Comparison of ENCODE assay signal across 32 cellular contexts in the genomic region with DNA sequence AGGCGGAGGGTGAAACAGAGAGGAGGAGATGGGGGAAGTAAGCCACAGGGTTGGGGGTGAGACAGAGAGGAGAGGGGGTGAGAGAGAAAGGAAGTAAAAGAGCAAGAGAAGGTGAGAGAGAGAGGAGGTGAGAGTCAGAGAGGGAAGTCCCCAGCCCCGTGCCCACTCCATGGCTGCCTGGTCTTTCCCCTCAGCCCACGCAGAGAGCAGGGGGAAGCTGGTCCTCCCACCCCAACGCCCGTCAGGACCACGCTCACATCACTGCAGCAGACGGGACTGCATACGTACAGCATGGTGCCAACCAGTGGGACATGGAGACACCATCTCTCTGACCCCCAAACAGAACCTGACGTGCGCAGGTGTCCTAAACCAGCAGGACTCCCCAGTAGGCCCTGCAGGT. TPM values are rescaled to one million over a fixed set of nuclear protein-coding genes. Genes with fewer than 3 reads are reported as not detected.
DNase-seq lines count a peak whose midpoint lies in the region; ATAC-seq, FAIRE-seq and TF ChIP-seq lines count a peak whose summit lies in the region.
"Had no signal": no experiment of that assay in that cellular context is flagged by ENCODE, and none has a peak within 500 bp of the region (broad histone marks: within the 10 kb centered on the region; RNA-seq: fewer than 3 reads in every experiment).

No MANE protein-coding gene starts in this region.

- H3K4me1 ChIP-seq in GM12878 (ENCODE audit: control insufficient read depth, insufficient read depth, low read length): peaks cover 8% of the 10 kb centered on the region
- H3K4me1 ChIP-seq: A549, adrenal gland, BE2C, esophagus squamous epithelium, gastrocnemius medialis, parathyroid adenoma had no signal

- no peak overlapping the region for H3K4me3 ChIP-seq in GM12865 (ENCODE audit: low read depth, low read length)
- H3K4me3 ChIP-seq in GM12878: no peak overlapping the region
- H3K4me3 ChIP-seq: A549, adrenal gland, esophagus squamous epithelium, gastrocnemius medialis had no signal

- in situ Hi-C loops in GM12878 (cut with MboI): no loop called here

- intact Hi-C loops in GM12878 (cut with micrococcal nuclease; ENCODE audit: unreplicated experiment): no loop called here

- RAD21 ChIA-PET in GM12878 (lab: Charles Lee; ENCODE audit: unreplicated experiment): interaction anchor here (0.6 to 1.4 kb wide), 6 partner anchors 10 to 88 kb away, joined by 3 to 11 read pairs (median 4); no protein-coding TSS in a partner anchor

- no peak overlapping the region for H2AFZ ChIP-seq in GM12878 (ENCODE audit: control insufficient read depth, low read depth, low read length)
- H2AFZ ChIP-seq: parathyroid adenoma had no signal

- no peaks in the 10 kb centered on the region; the same call in 2 of the 3 replicates for H3K9me3 ChIP-seq in GM12878 (replicated peaks; ENCODE audit: control insufficient read depth, insufficient read depth, low read length)
- H3K9me3 ChIP-seq: adrenal gland, BE2C, esophagus squamous epithelium, gastrocnemius medialis, SK-N-SH had no signal

- POLR2A ChIA-PET in GM12878 (lab: Charles Lee): interaction anchor here (0.7 to 1.4 kb wide), 4 partner anchors 12 to 71 kb away, joined by 3 to 5 read pairs (median 4); a partner anchor contains a TSS

- SMC1A ChIA-PET in GM12878 (lab: Charles Lee; ENCODE audit: uncharacterized antibody, unreplicated experiment): interaction anchor here (0.9 to 1.3 kb wide), 2 partner anchors 17 to 211 kb away, joined by 3 read pairs; no protein-coding TSS in a partner anchor

- no peaks in the 10 kb centered on the region for H3K27me3 ChIP-seq in GM12878 (replicated peaks in 1 of 2; ENCODE audit: control insufficient read depth in 2 of 2, insufficient read depth in 2 of 2, low read length in 1 of 2)
- H3K27me3 ChIP-seq: adrenal gland, brain microvascular endothelial cell had no signal

- peaks cover 21% of the 10 kb centered on the region for H3K4me1 Mint-ChIP-seq in stimulated activated effector memory CD8-positive, alpha-beta T cell treated with anti-CD3 and anti-CD28 coated beads, Interleukin-12 subunit alpha, Interleukin-12 subunit beta, amount 100 ng/mL, for 72 hours

- CTCF ChIA-PET in GM12878 (lab: Yijun Ruan, JAX): interaction anchor here (1.1 to 1.3 kb wide), 4 partner anchors 15 to 342 kb away, joined by 3 to 4 read pairs (median 3); no protein-coding TSS in a partner anchor

- BruUV-seq in GM12878 (replicated peaks; lab: Mats Ljungman, UMichigan): no TSS peak

- FAIRE-seq in GM12878 (lab: Jason Lieb, UNC): no peak
- FAIRE-seq: A549 had no signal

- peak in 1 of 2 experiments; percentile 48; a peak in 1 of 4 replicates for TF ChIP-seq EP300 in GM12878 (IDR thresholded peaks at IDR 0.05; ENCODE audit: borderline replicate concordance in 1 of 2, control insufficient read depth in 1 of 2, low read depth in 2 of 2, low read length in 2 of 2)

- H3K9me3 Mint-ChIP-seq in stimulated activated effector memory CD8-positive, alpha-beta T cell treated with anti-CD3 and anti-CD28 coated beads, Interleukin-12 subunit alpha, Interleukin-12 subunit beta, amount 100 ng/mL, for 72 hours: no peaks in the 10 kb centered on the region
- H3K9me3 Mint-ChIP-seq: activated CD4-positive, alpha-beta T cell treated with anti-CD3 and anti-CD28 coated beads, Interleukin-2, amount 10 ng/mL, durations not matched to agents 24 days and 14 days; nephron progenitor cell; type B pancreatic cell had no signal

- no peak for TF ChIP-seq POLR2A in GM12878 (IDR thresholded peaks at IDR 0.05; ENCODE audit: low read depth, low read length)

- H3K4me3 Mint-ChIP-seq in stimulated activated effector memory CD8-positive, alpha-beta T cell treated with anti-CD3 and anti-CD28 coated beads, Interleukin-12 subunit alpha, Interleukin-12 subunit beta, amount 100 ng/mL, for 72 hours: peak overlapping the region; percentile 25
- H3K4me3 Mint-ChIP-seq: activated CD4-positive, alpha-beta T cell treated with anti-CD3 and anti-CD28 coated beads, Interleukin-2, amount 10 ng/mL, durations not matched to agents 24 days and 14 days; nephron progenitor cell; T-helper 17 cell; type B pancreatic cell had no signal

- TF ChIP-seq CTCF in GM12865 (IDR thresholded peaks at IDR 0.05; ENCODE audit: insufficient read depth, low read depth, low read length, missing control alignments) (no peak), GM12878 (IDR thresholded peaks at IDR 0.05 in 2 of 3, conservative IDR thresholded peaks at IDR 0.05 in 1 of 3; ENCODE audit: control insufficient read depth in 2 of 3, extremely low read depth in 1 of 3, insufficient read depth in 1 of 3, low read depth in 3 of 3, low read length in 3 of 3) (no peak)

- ATAC-seq in GM12878 (peak; percentile 75), HG03460 (IDR thresholded peaks at IDR 0.05; ENCODE audit: unreplicated experiment) (no peak), HG02870 (IDR thresholded peaks at IDR 0.05; ENCODE audit: unreplicated experiment) (no peak)
- peak; percentile 66 for ATAC-seq in stimulated activated effector memory CD8-positive, alpha-beta T cell treated with anti-CD3 and anti-CD28 coated beads, Interleukin-12 subunit alpha, Interleukin-12 subunit beta, amount 100 ng/mL, for 72 hours
- ATAC-seq: gastrocnemius medialis, left ventricle myocardium superior, right cardiac atrium, T-helper 17 cell had no signal

- H3K79me2 ChIP-seq in GM12878 (ENCODE audit: control insufficient read depth, insufficient read depth, low read length): no peaks in the 10 kb centered on the region
- H3K79me2 ChIP-seq: parathyroid adenoma had no signal

- 3% methylated on average over 9 of the region's 10 CpGs for WGBS in GM12878 (ENCODE audit: insufficient coverage, insufficient replicate concordance, low lambda C conversion rate, missing lambda C conversion rate)

- H3K4me2 ChIP-seq in GM12878 (ENCODE audit: control insufficient read depth, insufficient read depth): no peak overlapping the region
- H3K4me2 ChIP-seq: A549, SK-N-SH had no signal

- H3K36me3 Mint-ChIP-seq in stimulated activated effector memory CD8-positive, alpha-beta T cell treated with anti-CD3 and anti-CD28 coated beads, Interleukin-12 subunit alpha, Interleukin-12 subunit beta, amount 100 ng/mL, for 72 hours: no peaks in the 10 kb centered on the region
- H3K36me3 Mint-ChIP-seq: type B pancreatic cell had no signal

- H4K20me1 ChIP-seq in GM12878 (ENCODE audit: control insufficient read depth, insufficient read depth): no peaks in the 10 kb centered on the region

- no peak overlapping the region for H3K9ac ChIP-seq in GM12878 (ENCODE audit: control insufficient read depth, insufficient read depth, low read length)
- H3K9ac ChIP-seq: parathyroid adenoma, SK-N-SH had no signal

- TF ChIP-seq RAD21 in GM12878 (IDR thresholded peaks at IDR 0.05; ENCODE audit: insufficient read depth, low read depth, low read length): no peak

- no peak overlapping the region for H3K27ac ChIP-seq in GM12878 (ENCODE audit: control insufficient read depth, insufficient read depth)
- H3K27ac ChIP-seq: adrenal gland, brain microvascular endothelial cell, esophagus squamous epithelium, gastrocnemius medialis, parathyroid adenoma had no signal

- no peak overlapping the region for H3K27ac Mint-ChIP-seq in stimulated activated effector memory CD8-positive, alpha-beta T cell treated with anti-CD3 and anti-CD28 coated beads, Interleukin-12 subunit alpha, Interleukin-12 subunit beta, amount 100 ng/mL, for 72 hours
- H3K27ac Mint-ChIP-seq: nephron progenitor cell, T-helper 17 cell, type B pancreatic cell had no signal

- no peaks in the 10 kb centered on the region for H3K36me3 ChIP-seq in GM12878 (ENCODE audit: control insufficient read depth in 2 of 2, insufficient read depth in 2 of 2, low read length in 1 of 2)
- H3K36me3 ChIP-seq: adrenal gland, BE2C, brain microvascular endothelial cell, esophagus squamous epithelium, gastrocnemius medialis had no signal

- DNase-seq in activated CD8-positive, alpha-beta memory T cell treated with anti-CD3 and anti-CD28 coated beads for 4 hours (ENCODE audit: low read depth in 2 of 2): peak; percentile 24 to 28
- no peak for DNase-seq in activated CD8-positive, alpha-beta memory T cell treated with anti-CD3 and anti-CD28 coated beads for 24 hours
- peak; percentile 30 for DNase-seq in GM12865 (ENCODE audit: low read depth)
- no peak for DNase-seq in GM12878 (ENCODE audit: low read depth, low spot score)
- no peak for DNase-seq in stimulated activated effector memory CD8-positive, alpha-beta T cell treated with anti-CD3 and anti-CD28 coated beads, Interleukin-12 subunit alpha, Interleukin-12 subunit beta, amount 100 ng/mL, for 72 hours (ENCODE audit: low spot score in 2 of 2)
- no peak for DNase-seq in kidney tubule cell (ENCODE audit: low spot score)
- DNase-seq: activated CD4-positive, alpha-beta T cell treated with anti-CD3 and anti-CD28 coated beads, Interleukin-2, amount 10 ng/mL, durations not matched to agents 24 days and 14 days; activated effector memory CD4-positive, alpha-beta T cell treated with Interleukin-2 at 50 U/mL for 16 hours; adrenal gland; BE2C; brain microvascular endothelial cell; Caco-2; DMS79; effector CD8-positive, alpha-beta T cell; esophagus squamous epithelium; gastrocnemius medialis; hippocampal formation; left ventricle myocardium superior; midbrain; MM.1S; NCI-H1417; NCI-H774; nephron progenitor cell; RPMI8226; SK-N-SH; T-helper 17 cell had no signal

TF ChIP-seq in GM12878, 131 proteins besides CTCF, POLR2A, EP300 and RAD21 (continues in another document):
- 0 out of 2 replicates have a peak, but pooled peaks have one; percentile 13 for TF ChIP-seq HDGF (IDR thresholded peaks at IDR 0.05)
- TF ChIP-seq EGR1 (IDR thresholded peaks at IDR 0.05; ENCODE audit: borderline replicate concordance in 1 of 2, low read depth in 2 of 2, low read length in 2 of 2): peak in 1 of 2 experiments; percentile 81; a peak in 1 of 3 replicates
- TF ChIP-seq IRF4 (IDR thresholded peaks at IDR 0.05; ENCODE audit: low read depth, low read length): no peak
- TF ChIP-seq GATAD2B (conservative IDR thresholded peaks at IDR 0.05; ENCODE audit: low read depth): peak; percentile 53; the same call in 1 of the 2 replicates

RNA-seq across cellular contexts. Expression of a gene that starts 12.1 kb away (rescaled TPM):
- total RNA-seq in GM12878 (2013; cell fraction: nucleolus; rRNA removed): 48.1 and 48.7 TPM in 2 replicates
- total RNA-seq in GM12878 (2014; rRNA removed) (5.7 and 7.2 TPM in 2 replicates), GM12878 (2014; rRNA removed; fragmentation: Illumina TruSeq; extraction: Trizol) (4.2 and 5.5 TPM in 2 replicates), GM12878 (2021) (8.2 and 10.7 TPM in 2 replicates)
- 0.93 TPM for polyA plus RNA-seq in GM12878 (2011; ENCODE audit: low read depth)
- polyA plus RNA-seq in GM12878 (2011; rRNA removed) (6.5 and 10.0 TPM in 2 replicates), GM12878 (2014; fragmentation: Illumina TruSeq; extraction: Trizol) (3.5 and 3.6 TPM in 2 replicates), GM12878 (2014; fragmentation: Nextera tagmentation; extraction: Ambion mirVana) (1 to 10 TPM; 5.8 to 9.2 TPM), GM12878 (2014; rRNA removed) (5.1 and 6.2 TPM in 2 replicates), GM12878 (2016; fragmentation: Nextera tagmentation; extraction: Ambion mirVana) (1 to 10 TPM; 2.5 to 3.2 TPM)
- 11.9 and 13.4 TPM in 2 replicates for polyA plus RNA-seq in GM12878 (2011; cell fraction: cytosol; rRNA removed)
- 31.4 and 35.6 TPM in 2 replicates for polyA plus RNA-seq in GM12878 (2011; cell fraction: nucleus; rRNA removed)
- polyA plus RNA-seq in GM12878 (2012): 2.0 and 4.6 TPM in 2 replicates
- polyA minus RNA-seq in GM12878 (2011; rRNA and poly(A)+ RNA removed): 27.1 and 46.8 TPM in 2 replicates
- 20.0 and 25.0 TPM in 2 replicates for polyA minus RNA-seq in GM12878 (2011; cell fraction: cytosol; rRNA and poly(A)+ RNA removed)
- 8.8 and 16.8 TPM in 2 replicates for polyA minus RNA-seq in GM12878 (2011; cell fraction: nucleus; rRNA and poly(A)+ RNA removed)

Comparison
In these comparisons a context has a peak if more than half of its experiments do, and no peak if none do; other contexts are left out.
1. DNase-seq: peak in activated CD8-positive, alpha-beta memory T cell treated with anti-CD3 and anti-CD28 coated beads for 4 hours (2 of 2) and GM12865 (single experiment); none in activated CD8-positive, alpha-beta memory T cell treated with anti-CD3 and anti-CD28 coated beads for 24 hours (single experiment), GM12878 (single experiment), stimulated activated effector memory CD8-positive, alpha-beta T cell treated with anti-CD3 and anti-CD28 coated beads, Interleukin-12 subunit alpha, Interleukin-12 subunit beta, amount 100 ng/mL, for 72 hours (0 of 2) and kidney tubule cell (single experiment).
2. ATAC-seq: peak in GM12878 (single experiment) and stimulated activated effector memory CD8-positive, alpha-beta T cell treated with anti-CD3 and anti-CD28 coated beads, Interleukin-12 subunit alpha, Interleukin-12 subunit beta, amount 100 ng/mL, for 72 hours (single experiment); none in HG03460 (single experiment) and HG02870 (single experiment).